Comparison of ENCODE assay signal across 8 cellular contexts in the genomic region with DNA sequence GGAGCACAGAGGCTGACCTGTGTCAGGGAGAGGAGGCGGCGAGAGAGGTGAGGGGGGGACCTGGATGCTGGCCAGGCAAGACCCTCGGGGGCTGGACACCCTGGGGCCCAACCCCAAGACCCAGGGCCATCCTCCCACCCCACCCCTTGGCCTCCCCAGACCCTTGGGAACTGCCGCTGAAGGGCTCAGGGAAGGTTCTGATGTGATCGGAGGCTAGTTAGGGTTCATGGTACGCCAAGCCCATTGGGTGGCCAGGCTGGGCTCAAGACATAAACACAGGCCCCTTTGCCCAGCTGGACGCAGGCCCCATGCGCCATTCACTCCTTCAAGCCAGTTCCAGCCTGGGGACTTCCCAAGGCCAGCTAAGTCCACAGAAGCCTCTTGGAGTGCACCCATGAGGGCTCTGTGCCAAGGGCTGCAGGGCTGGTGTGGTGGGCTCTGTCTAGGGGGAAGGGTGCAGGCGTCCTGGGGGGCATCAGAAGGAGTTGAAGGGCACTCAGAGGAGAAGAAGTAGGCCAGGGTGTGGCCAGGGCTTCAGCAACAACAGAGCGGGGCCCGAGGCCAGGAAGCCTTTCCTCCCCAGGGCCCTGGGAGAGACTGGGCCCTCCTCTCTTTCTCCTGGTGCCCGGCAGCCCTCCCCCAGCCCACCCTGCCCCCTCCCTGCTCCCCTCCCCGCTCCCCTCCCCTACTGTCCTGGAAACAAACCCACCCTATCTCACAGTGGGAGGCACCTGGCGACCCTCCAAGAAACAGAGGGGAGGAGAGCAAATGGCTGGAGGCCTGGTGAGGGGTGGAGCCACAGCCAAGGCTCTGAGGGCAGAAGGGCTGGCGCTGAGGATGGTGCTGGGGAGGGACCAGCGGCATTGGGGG. TPM values are rescaled to one million over a fixed set of nuclear protein-coding genes. Genes with fewer than 3 reads are reported as not detected.
DNase-seq lines count a peak whose midpoint lies in the region; ATAC-seq and TF ChIP-seq lines count a peak whose summit lies in the region.

No MANE protein-coding gene starts in this region.

- H3K27ac ChIP-seq in HEK293 (ENCODE audit: extremely low read depth, low read depth, low read length), result no peak overlapping the region
- H3K27ac ChIP-seq in angular gyrus (ENCODE audit: low read depth, low read length), result peak overlapping the region; percentile 76
- H3K27ac ChIP-seq in spleen, result peak overlapping the region; percentile 42 to 78 (median 65)

- POLR2A ChIA-PET in HEK293 (lab: Yijun Ruan, JAX), result no interaction called here

- H3K4me1 ChIP-seq in HEK293 (ENCODE audit: control insufficient read depth, insufficient read depth, low read length), result peaks cover 2% of the 10 kb centered on the region; the same call in 1 of the 2 replicates
- H3K4me1 ChIP-seq in spleen, result peaks cover 0 to 46% (median 14%) of the 10 kb centered on the region in 6 donors

- no peak overlapping the region for H3K4me3 ChIP-seq in HEK293 (ENCODE audit: low read depth, low read length)
- H3K4me3 ChIP-seq in spleen, result no peak overlapping the region

- ATAC-seq in HG02938 (IDR thresholded peaks at IDR 0.05; ENCODE audit: unreplicated experiment) (no peak), HG02973 (IDR thresholded peaks at IDR 0.05; ENCODE audit: unreplicated experiment) (no peak), HG03457 (IDR thresholded peaks at IDR 0.05; ENCODE audit: unreplicated experiment) (no peak)

- 42 to 61% (median 51%) methylated on average over 9 to 16 of the region's 16 CpGs for WGBS in spleen, 5 donors

- no peaks in the 10 kb centered on the region for H3K36me3 ChIP-seq in HEK293 (ENCODE audit: control insufficient read depth in 2 of 2, insufficient read depth in 1 of 2, low read length in 2 of 2)
- H3K36me3 ChIP-seq in spleen, result no peaks in the 10 kb centered on the region

- CTCF ChIA-PET in HEK293 (lab: Yijun Ruan, JAX), result interaction anchor here (1.0 to 6.8 kb wide), 2 partner anchors 10 to 105 kb away, joined by 6 to 47 read pairs; no protein-coding TSS in a partner anchor

- TF ChIP-seq CTCF in HEK293 (tag by site-specific recombination; IDR thresholded peaks at IDR 0.05) (no peak), spleen (IDR thresholded peaks at IDR 0.05 in 8 of 11, conservative IDR thresholded peaks at IDR 0.05 in 3 of 11) (no peak), GM13977 (IDR thresholded peaks at IDR 0.05; ENCODE audit: extremely low read depth, insufficient read depth, missing control alignments) (no peak)

- intact Hi-C loops in spleen (cut with DNase I; ENCODE audit: low total_unique reads), result loop anchor here (2.0 kb wide), 1 partner anchor 66 kb away; no protein-coding TSS in a partner anchor

- H3K27me3 ChIP-seq in spleen (replicated peaks in 1 of 7), result no peaks in the 10 kb centered on the region

- DNase-seq in hypothalamus (lab: John Stamatoyannopoulos, UW) (peak in 46 of 51 donors; percentile 25 to 90 (median 74)), spleen (peak; percentile 79), GM13977 (ENCODE audit: low spot score) (no peak)

- in situ Hi-C loops in GM13977 (cut with MboI; ENCODE audit: low pct_unique_long_range_greater_than_20kb, low sequenced_read_pairs, unreplicated experiment), result no loop called here

- TF ChIP-seq POLR2A in spleen (IDR thresholded peaks at IDR 0.05), result no peak

- H3K9me3 ChIP-seq in HEK293 (ENCODE audit: control insufficient read depth, insufficient read depth, low read depth, low read length) (no peaks in the 10 kb centered on the region), spleen (no peaks in the 10 kb centered on the region)

TF ChIP-seq in HEK293, 187 proteins besides CTCF, POLR2A, EP300 and RAD21:
- TF ChIP-seq SP2 (tag by site-specific recombination; IDR thresholded peaks at IDR 0.05) (peak; percentile 32; the same call in 1 of the 2 replicates), SP3 (tag by site-specific recombination; IDR thresholded peaks at IDR 0.05) (0 out of 2 replicates have a peak, but pooled peaks have one; percentile 15)
- TF ChIP-seq, protein P1, sequence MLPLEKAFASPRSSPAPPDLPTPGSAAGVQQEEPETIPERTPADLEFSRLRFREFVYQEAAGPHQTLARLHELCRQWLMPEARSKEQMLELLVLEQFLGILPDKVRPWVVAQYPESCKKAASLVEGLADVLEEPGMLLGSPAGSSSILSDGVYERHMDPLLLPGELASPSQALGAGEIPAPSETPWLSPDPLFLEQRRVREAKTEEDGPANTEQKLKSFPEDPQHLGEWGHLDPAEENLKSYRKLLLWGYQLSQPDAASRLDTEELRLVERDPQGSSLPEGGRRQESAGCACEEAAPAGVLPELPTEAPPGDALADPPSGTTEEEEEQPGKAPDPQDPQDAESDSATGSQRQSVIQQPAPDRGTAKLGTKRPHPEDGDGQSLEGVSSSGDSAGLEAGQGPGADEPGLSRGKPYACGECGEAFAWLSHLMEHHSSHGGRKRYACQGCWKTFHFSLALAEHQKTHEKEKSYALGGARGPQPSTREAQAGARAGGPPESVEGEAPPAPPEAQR (tag by site-specific recombination; IDR thresholded peaks at IDR 0.05), result no peak
- TF ChIP-seq, protein P2, sequence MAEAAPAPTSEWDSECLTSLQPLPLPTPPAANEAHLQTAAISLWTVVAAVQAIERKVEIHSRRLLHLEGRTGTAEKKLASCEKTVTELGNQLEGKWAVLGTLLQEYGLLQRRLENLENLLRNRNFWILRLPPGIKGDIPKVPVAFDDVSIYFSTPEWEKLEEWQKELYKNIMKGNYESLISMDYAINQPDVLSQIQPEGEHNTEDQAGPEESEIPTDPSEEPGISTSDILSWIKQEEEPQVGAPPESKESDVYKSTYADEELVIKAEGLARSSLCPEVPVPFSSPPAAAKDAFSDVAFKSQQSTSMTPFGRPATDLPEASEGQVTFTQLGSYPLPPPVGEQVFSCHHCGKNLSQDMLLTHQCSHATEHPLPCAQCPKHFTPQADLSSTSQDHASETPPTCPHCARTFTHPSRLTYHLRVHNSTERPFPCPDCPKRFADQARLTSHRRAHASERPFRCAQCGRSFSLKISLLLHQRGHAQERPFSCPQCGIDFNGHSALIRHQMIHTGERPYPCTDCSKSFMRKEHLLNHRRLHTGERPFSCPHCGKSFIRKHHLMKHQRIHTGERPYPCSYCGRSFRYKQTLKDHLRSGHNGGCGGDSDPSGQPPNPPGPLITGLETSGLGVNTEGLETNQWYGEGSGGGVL (tag by site-specific recombination; IDR thresholded peaks at IDR 0.05), result peak; percentile 71

RNA-seq across cellular contexts. Expression of a gene that starts 12.9 kb away (rescaled TPM):
- total RNA-seq in spleen, result 10 to 100 TPM; 10.6 to 21.0 (median 17.6) TPM
- 10 to 100 TPM; 11.2 to 21.8 (median 14.1) TPM for polyA plus RNA-seq in spleen

RNA-seq across cellular contexts. Expression of a gene that starts 13.0 kb away (rescaled TPM):
- 10 to 100 TPM; 10.6 to 24.9 (median 18.1) TPM for total RNA-seq in spleen
- polyA plus RNA-seq in spleen, result 10 to 100 TPM in 1 of 3 donors, 1 to 10 TPM in 2; 8.6 to 12.1 (median 8.9) TPM

RNA-seq across cellular contexts. Expression of a gene that starts 44.4 kb away (rescaled TPM):
- total RNA-seq in spleen, result 1 to 10 TPM; 1.9 to 3.0 (median 2.3) TPM
- polyA plus RNA-seq in spleen, result 1 to 10 TPM in 1 of 3 donors, under 1 TPM in 2; 0.68 to 1.3 (median 0.93) TPM
